In the genomic region with DNA sequence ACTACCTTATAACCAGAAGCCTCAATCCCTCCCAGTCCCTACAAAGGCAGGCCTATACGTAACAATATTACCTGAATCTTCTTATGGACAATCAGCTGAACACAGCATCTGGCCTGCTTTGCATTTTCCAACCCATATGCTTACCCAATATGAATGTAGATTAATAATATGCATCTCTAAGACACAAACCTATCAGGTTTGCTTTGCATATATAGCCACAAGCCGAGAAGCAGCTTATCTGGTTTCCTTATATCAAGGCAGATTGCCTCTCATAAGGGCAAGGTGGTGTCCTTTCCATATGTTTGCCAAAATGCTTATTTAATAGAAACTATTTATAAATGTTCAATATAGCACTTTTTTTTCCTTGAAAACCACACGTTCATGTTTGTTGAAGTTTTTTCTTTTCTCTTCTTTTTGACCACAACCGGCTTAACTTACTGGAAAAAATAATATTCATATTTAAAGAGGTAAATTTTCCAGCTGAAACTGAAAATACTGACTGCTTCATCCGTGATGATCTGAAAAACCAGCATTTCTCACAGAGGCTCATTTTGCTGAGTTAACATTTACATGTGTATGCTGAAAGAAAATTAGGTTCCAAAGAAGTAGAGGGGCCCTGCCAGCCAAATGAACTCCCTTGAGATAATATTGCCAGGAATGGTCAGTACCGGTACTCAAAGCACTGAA, we compare ENCODE assay signal across 1 cellular context.
A peak's percentile ranks its signal among the peaks of the same experiment; 100 is the strongest.
TF ChIP-seq lines count a peak whose summit lies in the region.

No MANE protein-coding gene starts in this region.

TF ChIP-seq in HepG2, 621 proteins besides CTCF, POLR2A, EP300 and RAD21:
- TF ChIP-seq TCF7L2 (IDR thresholded peaks at IDR 0.05; ENCODE audit: low read depth, low read length) (no peak), KLF12 (CRISPR knock-in tag; IDR thresholded peaks at IDR 0.05; ENCODE audit: borderline replicate concordance) (no peak), MAFF (IDR thresholded peaks at IDR 0.05; ENCODE audit: low read depth, low read length) (peak; percentile 66), ZNF570 (CRISPR knock-in tag; IDR thresholded peaks at IDR 0.05; ENCODE audit: borderline replicate concordance) (no peak), ZNF709 (CRISPR knock-in tag; IDR thresholded peaks at IDR 0.05) (no peak), SMYD3 (CRISPR knock-in tag; IDR thresholded peaks at IDR 0.05) (no peak), NCOR1 (IDR thresholded peaks at IDR 0.05; ENCODE audit: borderline replicate concordance, low read length) (no peak), MAFK (conservative IDR thresholded peaks at IDR 0.05 in 1 of 2, IDR thresholded peaks at IDR 0.05 in 1 of 2; ENCODE audit: low read length in 2 of 2) (peak; percentile 59 to 63; a peak in 3 of 4 replicates), PAWR (CRISPR knock-in tag; IDR thresholded peaks at IDR 0.05; ENCODE audit: borderline replicate concordance) (no peak), HOXA9 (CRISPR knock-in tag; IDR thresholded peaks at IDR 0.05; ENCODE audit: borderline replicate concordance) (no peak), ZFP1 (CRISPR knock-in tag; IDR thresholded peaks at IDR 0.05) (no peak)
- TF ChIP-seq, protein P1, sequence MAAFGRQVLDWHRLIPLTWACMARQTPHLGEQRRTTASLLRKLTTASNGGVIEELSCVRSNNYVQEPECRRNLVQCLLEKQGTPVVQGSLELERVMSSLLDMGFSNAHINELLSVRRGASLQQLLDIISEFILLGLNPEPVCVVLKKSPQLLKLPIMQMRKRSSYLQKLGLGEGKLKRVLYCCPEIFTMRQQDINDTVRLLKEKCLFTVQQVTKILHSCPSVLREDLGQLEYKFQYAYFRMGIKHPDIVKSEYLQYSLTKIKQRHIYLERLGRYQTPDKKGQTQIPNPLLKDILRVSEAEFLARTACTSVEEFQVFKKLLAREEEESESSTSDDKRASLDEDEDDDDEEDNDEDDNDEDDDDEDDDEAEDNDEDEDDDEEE (CRISPR knock-in tag; IDR thresholded peaks at IDR 0.05) = no peak
- TF ChIP-seq, protein P2, sequence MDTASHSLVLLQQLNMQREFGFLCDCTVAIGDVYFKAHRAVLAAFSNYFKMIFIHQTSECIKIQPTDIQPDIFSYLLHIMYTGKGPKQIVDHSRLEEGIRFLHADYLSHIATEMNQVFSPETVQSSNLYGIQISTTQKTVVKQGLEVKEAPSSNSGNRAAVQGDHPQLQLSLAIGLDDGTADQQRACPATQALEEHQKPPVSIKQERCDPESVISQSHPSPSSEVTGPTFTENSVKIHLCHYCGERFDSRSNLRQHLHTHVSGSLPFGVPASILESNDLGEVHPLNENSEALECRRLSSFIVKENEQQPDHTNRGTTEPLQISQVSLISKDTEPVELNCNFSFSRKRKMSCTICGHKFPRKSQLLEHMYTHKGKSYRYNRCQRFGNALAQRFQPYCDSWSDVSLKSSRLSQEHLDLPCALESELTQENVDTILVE (CRISPR knock-in tag; IDR thresholded peaks at IDR 0.05) = no peak
